2 cellular contexts compared by ENCODE assay signal in the genomic region with DNA sequence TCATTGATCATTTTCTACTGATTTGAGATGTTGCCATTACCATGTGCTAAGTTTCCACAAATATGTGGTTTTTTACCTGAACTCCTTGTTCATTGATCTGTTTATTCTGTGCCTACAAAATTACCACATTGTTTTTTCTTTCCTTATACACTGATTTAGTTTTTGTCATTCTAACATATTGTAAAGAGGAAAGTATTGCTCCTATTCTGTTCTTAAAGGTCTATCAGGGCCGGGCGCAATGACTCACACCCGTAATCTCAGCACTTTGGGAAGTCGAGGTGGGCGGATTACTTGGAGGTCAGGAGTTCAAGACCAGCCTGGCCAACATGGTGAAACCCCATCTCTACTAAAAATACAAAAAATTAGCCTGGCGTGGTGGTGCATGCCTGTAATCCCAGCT.
TF ChIP-seq lines count a peak whose summit lies in the region.

No MANE protein-coding gene starts in this region.

TF ChIP-seq in A549, 52 proteins besides CTCF, POLR2A, EP300 and RAD21 (continued from another document):
- TF ChIP-seq PBX3 (IDR thresholded peaks at IDR 0.05): no peak
- no peak for TF ChIP-seq NPAS2 (CRISPR knock-in tag; IDR thresholded peaks at IDR 0.05; ENCODE audit: borderline replicate concordance)
- TF ChIP-seq KDM5A (IDR thresholded peaks at IDR 0.05): no peak
- TF ChIP-seq ZC3H11A (IDR thresholded peaks at IDR 0.05): no peak
- no peak for TF ChIP-seq FOXS1 (CRISPR knock-in tag; IDR thresholded peaks at IDR 0.05)
- TF ChIP-seq HOXB13 (CRISPR knock-in tag; IDR thresholded peaks at IDR 0.05; ENCODE audit: low read depth): no peak
- TF ChIP-seq SMC3 (IDR thresholded peaks at IDR 0.05): no peak
- no peak for TF ChIP-seq CEBPB (IDR thresholded peaks at IDR 0.05)
- TF ChIP-seq, protein P1, sequence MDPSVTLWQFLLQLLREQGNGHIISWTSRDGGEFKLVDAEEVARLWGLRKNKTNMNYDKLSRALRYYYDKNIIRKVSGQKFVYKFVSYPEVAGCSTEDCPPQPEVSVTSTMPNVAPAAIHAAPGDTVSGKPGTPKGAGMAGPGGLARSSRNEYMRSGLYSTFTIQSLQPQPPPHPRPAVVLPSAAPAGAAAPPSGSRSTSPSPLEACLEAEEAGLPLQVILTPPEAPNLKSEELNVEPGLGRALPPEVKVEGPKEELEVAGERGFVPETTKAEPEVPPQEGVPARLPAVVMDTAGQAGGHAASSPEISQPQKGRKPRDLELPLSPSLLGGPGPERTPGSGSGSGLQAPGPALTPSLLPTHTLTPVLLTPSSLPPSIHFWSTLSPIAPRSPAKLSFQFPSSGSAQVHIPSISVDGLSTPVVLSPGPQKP (IDR thresholded peaks at IDR 0.05; ENCODE audit: low read depth, low read length): no peak
- no peak for TF ChIP-seq CHD2 (IDR thresholded peaks at IDR 0.05; ENCODE audit: low read length, partially characterized antibody)
- TF ChIP-seq ZNF302 (CRISPR knock-in tag; IDR thresholded peaks at IDR 0.05): no peak
- TF ChIP-seq E2F6 (IDR thresholded peaks at IDR 0.05; ENCODE audit: borderline replicate concordance, low read depth): no peak
TF ChIP-seq in A549: peak in this region for 0.

TF ChIP-seq in GM23338, 12 proteins besides CTCF, POLR2A, EP300 and RAD21 (continued from another document):
- TF ChIP-seq, protein P2, sequence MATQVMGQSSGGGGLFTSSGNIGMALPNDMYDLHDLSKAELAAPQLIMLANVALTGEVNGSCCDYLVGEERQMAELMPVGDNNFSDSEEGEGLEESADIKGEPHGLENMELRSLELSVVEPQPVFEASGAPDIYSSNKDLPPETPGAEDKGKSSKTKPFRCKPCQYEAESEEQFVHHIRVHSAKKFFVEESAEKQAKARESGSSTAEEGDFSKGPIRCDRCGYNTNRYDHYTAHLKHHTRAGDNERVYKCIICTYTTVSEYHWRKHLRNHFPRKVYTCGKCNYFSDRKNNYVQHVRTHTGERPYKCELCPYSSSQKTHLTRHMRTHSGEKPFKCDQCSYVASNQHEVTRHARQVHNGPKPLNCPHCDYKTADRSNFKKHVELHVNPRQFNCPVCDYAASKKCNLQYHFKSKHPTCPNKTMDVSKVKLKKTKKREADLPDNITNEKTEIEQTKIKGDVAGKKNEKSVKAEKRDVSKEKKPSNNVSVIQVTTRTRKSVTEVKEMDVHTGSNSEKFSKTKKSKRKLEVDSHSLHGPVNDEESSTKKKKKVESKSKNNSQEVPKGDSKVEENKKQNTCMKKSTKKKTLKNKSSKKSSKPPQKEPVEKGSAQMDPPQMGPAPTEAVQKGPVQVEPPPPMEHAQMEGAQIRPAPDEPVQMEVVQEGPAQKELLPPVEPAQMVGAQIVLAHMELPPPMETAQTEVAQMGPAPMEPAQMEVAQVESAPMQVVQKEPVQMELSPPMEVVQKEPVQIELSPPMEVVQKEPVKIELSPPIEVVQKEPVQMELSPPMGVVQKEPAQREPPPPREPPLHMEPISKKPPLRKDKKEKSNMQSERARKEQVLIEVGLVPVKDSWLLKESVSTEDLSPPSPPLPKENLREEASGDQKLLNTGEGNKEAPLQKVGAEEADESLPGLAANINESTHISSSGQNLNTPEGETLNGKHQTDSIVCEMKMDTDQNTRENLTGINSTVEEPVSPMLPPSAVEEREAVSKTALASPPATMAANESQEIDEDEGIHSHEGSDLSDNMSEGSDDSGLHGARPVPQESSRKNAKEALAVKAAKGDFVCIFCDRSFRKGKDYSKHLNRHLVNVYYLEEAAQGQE (IDR thresholded peaks at IDR 0.05; ENCODE audit: unreplicated experiment): no peak
- no peak for TF ChIP-seq EZH2phosphoT487 (IDR thresholded peaks at IDR 0.05; ENCODE audit: unreplicated experiment)
- TF ChIP-seq ZNF462 (CRISPR knock-in tag; IDR thresholded peaks at IDR 0.05): no peak
- TF ChIP-seq EZH2 (IDR thresholded peaks at IDR 0.05; ENCODE audit: low read depth, unreplicated experiment): no peak
TF ChIP-seq in GM23338: peak in this region for 0.
